In the genomic region with DNA sequence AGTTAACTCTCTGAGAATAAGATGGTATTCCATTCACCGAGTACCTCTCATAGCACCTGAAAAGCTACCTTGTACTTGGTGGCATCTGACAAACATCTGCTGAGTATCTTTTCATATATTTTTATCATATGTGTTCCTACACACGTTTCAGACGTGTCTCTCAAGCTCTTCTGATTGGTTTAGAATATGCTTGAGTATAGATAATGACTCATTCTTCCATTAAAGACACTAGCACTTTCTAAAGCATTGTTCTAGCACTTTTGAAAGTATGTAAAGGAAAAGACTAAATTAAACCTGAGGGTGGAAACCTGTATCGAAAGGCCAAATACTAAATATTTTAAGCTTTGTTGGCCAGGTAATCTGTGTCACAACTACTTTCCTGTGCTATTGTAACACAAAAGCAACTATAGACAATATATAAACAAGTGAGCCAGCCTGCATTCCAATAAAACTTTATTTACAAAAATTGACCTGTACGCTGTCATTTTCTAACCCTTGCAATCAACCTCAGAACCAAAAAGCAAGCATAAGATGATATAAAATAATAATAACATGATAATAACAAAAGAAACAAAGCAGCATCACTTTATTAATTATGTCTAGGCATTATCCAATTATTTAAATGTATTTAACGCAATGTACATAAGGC, we compare ENCODE assay signal across 8 cellular contexts.
"Had no signal": no experiment of that assay in that cellular context is flagged by ENCODE, and none has a peak within 500 bp of the region (broad histone marks: within the 10 kb centered on the region; RNA-seq: fewer than 3 reads in every experiment).

No MANE protein-coding gene starts in this region.

- H3K27ac ChIP-seq: GM23248, HL-60 had no signal

- H3K4me3 ChIP-seq: GM23248 had no signal

- DNase-seq: GM23248, GOT3, H9, HCEC 1CT, KG1 had no signal

- FAIRE-seq: H54, HepG2 had no signal

- H2AFZ ChIP-seq: GM23248 had no signal

- H3K9ac ChIP-seq: GM23248 had no signal

- ATAC-seq: HepG2 had no signal
